In the genomic region with DNA sequence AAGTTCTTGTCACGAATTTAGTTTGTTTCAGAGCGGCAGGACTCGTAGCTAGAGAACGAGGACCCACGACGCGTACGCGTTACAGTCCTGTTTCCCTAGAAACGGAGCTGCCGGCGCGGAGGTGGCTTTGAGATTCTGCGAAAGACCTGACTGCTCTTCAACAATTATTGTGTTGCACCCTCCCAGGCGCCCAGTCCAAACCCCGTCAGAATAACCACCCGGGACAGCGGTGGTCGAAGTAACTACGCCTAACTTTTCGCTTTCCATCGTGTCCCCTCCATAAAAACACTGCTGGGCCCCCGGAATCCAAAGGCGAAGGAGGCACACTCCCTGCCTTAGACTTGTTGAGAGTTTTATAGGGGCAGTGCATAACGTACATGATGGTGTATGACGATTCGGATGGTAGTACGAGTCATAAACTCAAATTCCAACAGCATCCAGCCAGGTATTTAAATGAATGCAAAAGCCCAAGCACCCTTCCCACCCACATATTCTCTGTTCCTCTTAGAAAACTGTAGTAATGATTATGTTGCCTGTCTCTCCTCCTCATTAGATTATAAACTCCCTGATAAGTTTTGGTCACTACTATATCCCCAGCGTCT, we compare ENCODE assay signal across 8 cellular contexts. TPM values are rescaled to one million over a fixed set of nuclear protein-coding genes. Genes with fewer than 3 reads are reported as not detected.
DNase-seq lines count a peak whose midpoint lies in the region; ATAC-seq and TF ChIP-seq lines count a peak whose summit lies in the region.

No MANE protein-coding gene starts in this region.

- H3K9ac ChIP-seq in smooth muscle cell (ENCODE audit: low read depth) = peak overlapping the region; percentile 96

- H3K27ac ChIP-seq in right cardiac atrium (ENCODE audit: low read length) (peak overlapping the region; percentile 85), smooth muscle cell (ENCODE audit: low read depth) (peak overlapping the region; percentile 97)

- H3K4me3 ChIP-seq in BE2C (ENCODE audit: low read depth, low read length) = peak overlapping the region; percentile 78
- H3K4me3 ChIP-seq in right cardiac atrium (ENCODE audit: low read length) = peak overlapping the region; percentile 59
- peak overlapping the region; percentile 88 for H3K4me3 ChIP-seq in smooth muscle cell

- H3K4me1 Mint-ChIP-seq in activated T-helper 17 cell treated with anti-CD3 and anti-CD28 coated beads, Interleukin-2, amount 50 U/mL, for 72 hours = peaks cover 14% of the 10 kb centered on the region

- peak overlapping the region; percentile 45 for H2AFZ ChIP-seq in smooth muscle cell (ENCODE audit: low read depth)

- ATAC-seq in GM19324 (IDR thresholded peaks at IDR 0.05; ENCODE audit: low FRiP score, unreplicated experiment) (peak; percentile 5), HG03354 (IDR thresholded peaks at IDR 0.05; ENCODE audit: poor library complexity, severe bottlenecking, unreplicated experiment) (peak; percentile 21), right cardiac atrium (peak in 1 of 2 donors; percentile 4)
- peak; percentile 37 for ATAC-seq in activated T-helper 17 cell treated with anti-CD3 and anti-CD28 coated beads, Interleukin-2, amount 50 U/mL, for 72 hours (replicated peaks)

- H3F3A ChIP-seq in smooth muscle cell (ENCODE audit: low read depth) = peaks cover 7% of the 10 kb centered on the region

- TF ChIP-seq CTCF in BE2C (IDR thresholded peaks at IDR 0.05; ENCODE audit: low read depth, low read length) (no peak), smooth muscle cell (IDR thresholded peaks at IDR 0.05; ENCODE audit: borderline replicate concordance, insufficient read depth, poor library complexity, severe bottlenecking) (no peak)

- H3K9me3 ChIP-seq in BE2C (no peaks in the 10 kb centered on the region), right cardiac atrium (ENCODE audit: control insufficient read depth, low read length) (no peaks in the 10 kb centered on the region), smooth muscle cell (replicated peaks; ENCODE audit: low read depth) (no peaks in the 10 kb centered on the region)

- H3K27ac Mint-ChIP-seq in activated T-helper 17 cell treated with anti-CD3 and anti-CD28 coated beads, Interleukin-2, amount 50 U/mL, for 72 hours = peak overlapping the region; percentile 99

- DNase-seq in BE2C (no peak), right cardiac atrium (no peak), smooth muscle cell (lab: John Stamatoyannopoulos, UW; ENCODE audit: unreplicated experiment) (no peak), NCI-H2171 (lab: John Stamatoyannopoulos, UW) (no peak), NCI-H1092 treated with DMSO at 0.1 percent for 48 hours (lab: John Stamatoyannopoulos, UW) (no peak)

- 6% methylated on average over 29 of the region's 29 CpGs for WGBS in right cardiac atrium
- 11% methylated on average over 29 of the region's 29 CpGs for WGBS in smooth muscle cell (ENCODE audit: low lambda C conversion rate)

- H3K27me3 Mint-ChIP-seq in activated T-helper 17 cell treated with anti-CD3 and anti-CD28 coated beads, Interleukin-2, amount 50 U/mL, for 72 hours = no peaks in the 10 kb centered on the region

- intact Hi-C loops in right cardiac atrium (cut with DNase I) = loop anchor here in 2 of 4 donors (10.0 kb wide), 1 partner anchor 141 kb away; no protein-coding TSS in a partner anchor

- peaks cover 5% of the 10 kb centered on the region for H3K36me3 Mint-ChIP-seq in activated T-helper 17 cell treated with anti-CD3 and anti-CD28 coated beads, Interleukin-2, amount 50 U/mL, for 72 hours (ENCODE audit: low read depth)

- H4K20me1 ChIP-seq in smooth muscle cell (ENCODE audit: low read depth) = peaks cover 14% of the 10 kb centered on the region

- peaks cover 38% of the 10 kb centered on the region for H3K79me2 ChIP-seq in smooth muscle cell (ENCODE audit: low read depth)

- no peaks in the 10 kb centered on the region for H3K4me1 ChIP-seq in BE2C
- no peaks in the 10 kb centered on the region for H3K4me1 ChIP-seq in right cardiac atrium (ENCODE audit: control insufficient read depth, insufficient read depth, low read length)
- H3K4me1 ChIP-seq in smooth muscle cell (ENCODE audit: low read depth) = peaks cover 20% of the 10 kb centered on the region

- no peaks in the 10 kb centered on the region for H3K9me3 Mint-ChIP-seq in activated T-helper 17 cell treated with anti-CD3 and anti-CD28 coated beads, Interleukin-2, amount 50 U/mL, for 72 hours

- no peaks in the 10 kb centered on the region for H3K36me3 ChIP-seq in BE2C
- no peaks in the 10 kb centered on the region for H3K36me3 ChIP-seq in smooth muscle cell (ENCODE audit: low read depth)

- H3K27me3 ChIP-seq in BE2C (no peaks in the 10 kb centered on the region), right cardiac atrium (ENCODE audit: control insufficient read depth, insufficient read depth) (no peaks in the 10 kb centered on the region), smooth muscle cell (ENCODE audit: low read depth) (no peaks in the 10 kb centered on the region)

- H3K4me3 Mint-ChIP-seq in activated T-helper 17 cell treated with anti-CD3 and anti-CD28 coated beads, Interleukin-2, amount 50 U/mL, for 72 hours = peak overlapping the region; percentile 92

- H3K4me2 ChIP-seq in smooth muscle cell = peak overlapping the region; percentile 93

RNA-seq across cellular contexts. Expression of a gene that starts 0.7 kb away (rescaled TPM):
- 4.9 TPM for polyA plus RNA-seq in BE2C (2012; ENCODE audit: insufficient read depth, insufficient read length, low read depth)
- 10 to 100 TPM; 14.8 to 17.3 TPM for total RNA-seq in activated T-helper 17 cell treated with anti-CD3 and anti-CD28 coated beads, Interleukin-2, amount 50 U/mL, for 72 hours
- 10 to 100 TPM; 25.0 to 32.2 (median 28.9) TPM for total RNA-seq in right cardiac atrium
- polyA plus RNA-seq in right cardiac atrium = 8.2 TPM
- 58.2 and 59.6 TPM in 2 replicates for total RNA-seq in smooth muscle cell
- polyA plus RNA-seq in smooth muscle cell = 11.9 and 12.2 TPM in 2 replicates
